11 cellular contexts compared by ENCODE assay signal in genomic region chr10:74947781-74948401, GRCh38.
DNase-seq lines count a peak whose midpoint lies in the region; ATAC-seq and TF ChIP-seq lines count a peak whose summit lies in the region.
"Had no signal": no experiment of that assay in that cellular context is flagged by ENCODE, and none has a peak within 500 bp of the region (broad histone marks: within the 10 kb centered on the region; RNA-seq: fewer than 3 reads in every experiment).

No MANE protein-coding gene starts in this region.

- no peaks in the 10 kb centered on the region for H3K9me3 ChIP-seq in lung (ENCODE audit: control insufficient read depth in 2 of 2, insufficient read depth in 1 of 2, low read length in 1 of 2)
- H3K9me3 ChIP-seq: adrenal gland, heart right ventricle had no signal

- no peak overlapping the region for H3K27ac ChIP-seq in lung (ENCODE audit: low read depth in 1 of 2, low read length in 1 of 2)
- H3K27ac ChIP-seq: adrenal gland, heart right ventricle had no signal

- TF ChIP-seq CTCF in lung (IDR thresholded peaks at IDR 0.05; ENCODE audit: control extremely low read depth, extremely low read depth) (no peak), GM20000 (IDR thresholded peaks at IDR 0.05; ENCODE audit: extremely low read depth, missing control alignments) (no peak)

- ATAC-seq in lung (ENCODE audit: insufficient read depth, low FRiP score) (peak; percentile 34), GM18868 (IDR thresholded peaks at IDR 0.05; ENCODE audit: unreplicated experiment) (no peak)
- ATAC-seq: heart right ventricle, HepG2 had no signal

- no peak overlapping the region for H3K4me3 ChIP-seq in lung
- H3K4me3 ChIP-seq: adrenal gland, heart right ventricle had no signal

- no peaks in the 10 kb centered on the region for H3K36me3 ChIP-seq in lung (ENCODE audit: control insufficient read depth in 2 of 2, insufficient read depth in 2 of 2, low read length in 2 of 2)
- H3K36me3 ChIP-seq: adrenal gland, heart right ventricle had no signal

- peak; percentile 43 for DNase-seq in DMS53 treated with DMSO at 0.1 percent for 48 hours (lab: John Stamatoyannopoulos, UW; ENCODE audit: unreplicated experiment)
- peak; percentile 80 for DNase-seq in NCI-H1092 treated with DMSO at 0.1 percent for 48 hours (lab: John Stamatoyannopoulos, UW)
- DNase-seq in NCI-H774 (lab: John Stamatoyannopoulos, UW), result peak; percentile 84
- no peak for DNase-seq in lung (ENCODE audit: low spot score)
- DNase-seq in germinal center (ENCODE audit: low spot score), result no peak
- DNase-seq in dedifferentiated amniotic fluid mesenchymal stem cell (ENCODE audit: extremely low spot score), result no peak
- no peak for DNase-seq in GM20000 (ENCODE audit: low spot score)
- DNase-seq: adrenal gland, heart right ventricle had no signal

- H3K4me1 ChIP-seq in lung (ENCODE audit: control insufficient read depth in 2 of 2, insufficient read depth in 2 of 2, low read length in 2 of 2), result peaks cover 2 to 16% of the 10 kb centered on the region in 2 donors

- 71 to 87% methylated on average over 1 of the region's 1 CpG for WGBS in lung, 2 donors

- no peaks in the 10 kb centered on the region for H3K27me3 ChIP-seq in lung (ENCODE audit: control insufficient read depth, insufficient read depth)
- H3K27me3 ChIP-seq: adrenal gland, heart right ventricle had no signal

Comparison
In these comparisons a context has a peak if more than half of its experiments do, and no peak if none do; other contexts are left out.
1. DNase-seq: peak in DMS53 treated with DMSO at 0.1 percent for 48 hours (single experiment), NCI-H1092 treated with DMSO at 0.1 percent for 48 hours (single experiment) and NCI-H774 (single experiment); none in lung (single experiment), germinal center (single experiment), dedifferentiated amniotic fluid mesenchymal stem cell (single experiment) and GM20000 (single experiment).